ENCODE assay signal across 22 cellular contexts in genomic region chr14:75783602-75784313, GRCh38.
"Had no signal": no experiment of that assay in that cellular context is flagged by ENCODE, and none has a peak within 500 bp of the region (broad histone marks: within the 10 kb centered on the region; RNA-seq: fewer than 3 reads in every experiment).

No MANE protein-coding gene starts in this region.

- H3K36me3 ChIP-seq: colonic mucosa had no signal

- H3K27me3 ChIP-seq: brain microvascular endothelial cell, colonic mucosa, dorsolateral prefrontal cortex, left lung, thyroid gland had no signal

- H3K27ac Mint-ChIP-seq: activated CD4-positive, alpha-beta T cell treated with anti-CD3 and anti-CD28 coated beads, Interleukin-2, amount 10 ng/mL, durations not matched to agents 7 days and 5 days; activated CD8-positive, alpha-beta memory T cell treated with anti-CD3 and anti-CD28 coated beads, Interleukin-2, amount 10 ng/mL, durations not matched to agents 7 days and 5 days; activated CD8-positive, alpha-beta T cell treated with anti-CD3 and anti-CD28 coated beads for 36 hours; activated naive CD4-positive, alpha-beta T cell treated with anti-CD3 and anti-CD28 coated beads, Interleukin-2, amount 50 U/mL, for 24 hours; stimulated activated naive CD8-positive, alpha-beta T cell treated with anti-CD3 and anti-CD28 coated beads, Interleukin-15, Interleukin-2, amounts not matched to agents 100 ng/mL and 50 ng/mL, for 24 hours; T-helper 2 cell treated with Interferon-gamma antibody and Interleukin-4, amounts not matched to agents 5 μg/mL and 100 μg/mL, for 36 hours had no signal

- DNase-seq: activated CD4-positive, alpha-beta T cell treated with anti-CD3 and anti-CD28 coated beads, Interleukin-2, amount 10 ng/mL, durations not matched to agents 7 days and 5 days; activated CD4-positive, CD25-positive, alpha-beta regulatory T cell treated with anti-CD3 and anti-CD28 coated beads, Interleukin-2, amount 50 U/mL, for 72 hours; activated CD8-positive, alpha-beta memory T cell treated with anti-CD3 and anti-CD28 coated beads, Interleukin-2, amount 10 ng/mL, durations not matched to agents 7 days and 5 days; activated CD8-positive, alpha-beta T cell treated with anti-CD3 and anti-CD28 coated beads for 36 hours; activated gamma-delta T cell; activated T-cell treated with anti-CD3 and anti-CD28 coated beads for 4 hours; aorta; brain microvascular endothelial cell; colonic mucosa; dorsolateral prefrontal cortex; left lung; occipital lobe; stimulated activated CD4-positive, alpha-beta T cell treated with anti-CD3 and anti-CD28 coated beads, Interleukin-12 subunit alpha, Interleukin-12 subunit beta, amount 100 ng/mL, for 4 hours; stimulated activated CD4-positive, alpha-beta T cell treated with anti-CD3 and anti-CD28 coated beads, Interleukin-4, amount 100 ng/mL, for 4 hours; substantia nigra; thyroid gland; WERI-Rb-1 had no signal

- H3K9me3 ChIP-seq: colonic mucosa, thyroid gland had no signal

- H3K4me3 Mint-ChIP-seq: activated CD4-positive, alpha-beta T cell treated with anti-CD3 and anti-CD28 coated beads, Interleukin-2, amount 10 ng/mL, durations not matched to agents 7 days and 5 days; activated CD8-positive, alpha-beta memory T cell treated with anti-CD3 and anti-CD28 coated beads, Interleukin-2, amount 10 ng/mL, durations not matched to agents 7 days and 5 days; activated CD8-positive, alpha-beta T cell treated with anti-CD3 and anti-CD28 coated beads for 36 hours; activated naive CD4-positive, alpha-beta T cell treated with anti-CD3 and anti-CD28 coated beads, Interleukin-2, amount 50 U/mL, for 24 hours; stimulated activated naive CD8-positive, alpha-beta T cell treated with anti-CD3 and anti-CD28 coated beads, Interleukin-15, Interleukin-2, amounts not matched to agents 100 ng/mL and 50 ng/mL, for 24 hours; T-helper 2 cell treated with Interferon-gamma antibody and Interleukin-4, amounts not matched to agents 5 μg/mL and 100 μg/mL, for 36 hours had no signal

- ATAC-seq: activated CD8-positive, alpha-beta memory T cell treated with anti-CD3 and anti-CD28 coated beads, Interleukin-2, amount 10 ng/mL, durations not matched to agents 7 days and 5 days; activated CD8-positive, alpha-beta T cell treated with anti-CD3 and anti-CD28 coated beads for 36 hours; left lung; SK-N-SH treated with all-trans-retinoic acid at 6 μM for 48 hours had no signal

- H3K27ac ChIP-seq: brain microvascular endothelial cell, colonic mucosa, dorsolateral prefrontal cortex, epithelial cell of prostate, left lung, thyroid gland, WERI-Rb-1 had no signal

- H3K4me1 Mint-ChIP-seq: activated CD4-positive, alpha-beta T cell treated with anti-CD3 and anti-CD28 coated beads, Interleukin-2, amount 10 ng/mL, durations not matched to agents 7 days and 5 days; activated CD8-positive, alpha-beta memory T cell treated with anti-CD3 and anti-CD28 coated beads, Interleukin-2, amount 10 ng/mL, durations not matched to agents 7 days and 5 days; activated naive CD4-positive, alpha-beta T cell treated with anti-CD3 and anti-CD28 coated beads, Interleukin-2, amount 50 U/mL, for 24 hours had no signal

- H3K27me3 Mint-ChIP-seq: activated CD4-positive, alpha-beta T cell treated with anti-CD3 and anti-CD28 coated beads, Interleukin-2, amount 10 ng/mL, durations not matched to agents 7 days and 5 days; activated CD8-positive, alpha-beta memory T cell treated with anti-CD3 and anti-CD28 coated beads, Interleukin-2, amount 10 ng/mL, durations not matched to agents 7 days and 5 days; activated CD8-positive, alpha-beta T cell treated with anti-CD3 and anti-CD28 coated beads for 36 hours; activated naive CD4-positive, alpha-beta T cell treated with anti-CD3 and anti-CD28 coated beads, Interleukin-2, amount 50 U/mL, for 24 hours; stimulated activated naive CD8-positive, alpha-beta T cell treated with anti-CD3 and anti-CD28 coated beads, Interleukin-15, Interleukin-2, amounts not matched to agents 100 ng/mL and 50 ng/mL, for 24 hours had no signal

- H3K4me3 ChIP-seq: colonic mucosa, dorsolateral prefrontal cortex, left lung, thyroid gland had no signal

- H3K9me3 Mint-ChIP-seq: activated CD4-positive, alpha-beta T cell treated with anti-CD3 and anti-CD28 coated beads, Interleukin-2, amount 10 ng/mL, durations not matched to agents 7 days and 5 days; activated CD8-positive, alpha-beta T cell treated with anti-CD3 and anti-CD28 coated beads for 36 hours; activated naive CD4-positive, alpha-beta T cell treated with anti-CD3 and anti-CD28 coated beads, Interleukin-2, amount 50 U/mL, for 24 hours; T-helper 2 cell treated with Interferon-gamma antibody and Interleukin-4, amounts not matched to agents 5 μg/mL and 100 μg/mL, for 36 hours had no signal

- H3K4me1 ChIP-seq: colonic mucosa, left lung, thyroid gland had no signal
